Comparison of ENCODE assay signal across 3 cellular contexts in genomic region chr12:41026151-41026550, GRCh38.
TF ChIP-seq lines count a peak whose summit lies in the region.

No MANE protein-coding gene starts in this region.

TF ChIP-seq in HepG2, 621 proteins besides CTCF, POLR2A, EP300 and RAD21 (continued from another document):
- TF ChIP-seq MED1 (CRISPR knock-in tag; IDR thresholded peaks at IDR 0.05) (no peak), ZNF276 (CRISPR knock-in tag; IDR thresholded peaks at IDR 0.05; ENCODE audit: low read depth) (no peak), ZNF691 (CRISPR knock-in tag; IDR thresholded peaks at IDR 0.05; ENCODE audit: borderline replicate concordance, low read depth) (no peak), MAFK (conservative IDR thresholded peaks at IDR 0.05 in 1 of 2, IDR thresholded peaks at IDR 0.05 in 1 of 2; ENCODE audit: low read length in 2 of 2) (peak; percentile 46 to 50; a peak in 3 of 4 replicates), ZSCAN22 (CRISPR knock-in tag; IDR thresholded peaks at IDR 0.05) (no peak), KLF15 (CRISPR knock-in tag; IDR thresholded peaks at IDR 0.05; ENCODE audit: borderline replicate concordance) (no peak), ZFYVE20 (CRISPR knock-in tag; IDR thresholded peaks at IDR 0.05; ENCODE audit: borderline replicate concordance, low read depth) (no peak), CERS6 (CRISPR knock-in tag; IDR thresholded peaks at IDR 0.05) (no peak), ZNF724P (CRISPR knock-in tag; IDR thresholded peaks at IDR 0.05; ENCODE audit: borderline replicate concordance) (no peak), NFE2L1 (CRISPR knock-in tag; IDR thresholded peaks at IDR 0.05; ENCODE audit: borderline replicate concordance) (no peak)
- TF ChIP-seq, protein P1, sequence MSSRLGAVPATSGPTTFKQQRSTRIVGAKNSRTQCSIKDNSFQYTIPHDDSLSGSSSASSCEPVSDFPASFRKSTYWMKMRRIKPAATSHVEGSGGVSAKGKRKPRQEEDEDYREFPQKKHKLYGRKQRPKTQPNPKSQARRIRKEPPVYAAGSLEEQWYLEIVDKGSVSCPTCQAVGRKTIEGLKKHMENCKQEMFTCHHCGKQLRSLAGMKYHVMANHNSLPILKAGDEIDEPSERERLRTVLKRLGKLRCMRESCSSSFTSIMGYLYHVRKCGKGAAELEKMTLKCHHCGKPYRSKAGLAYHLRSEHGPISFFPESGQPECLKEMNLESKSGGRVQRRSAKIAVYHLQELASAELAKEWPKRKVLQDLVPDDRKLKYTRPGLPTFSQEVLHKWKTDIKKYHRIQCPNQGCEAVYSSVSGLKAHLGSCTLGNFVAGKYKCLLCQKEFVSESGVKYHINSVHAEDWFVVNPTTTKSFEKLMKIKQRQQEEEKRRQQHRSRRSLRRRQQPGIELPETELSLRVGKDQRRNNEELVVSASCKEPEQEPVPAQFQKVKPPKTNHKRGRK (CRISPR knock-in tag; IDR thresholded peaks at IDR 0.05), result no peak
- TF ChIP-seq, protein P2, sequence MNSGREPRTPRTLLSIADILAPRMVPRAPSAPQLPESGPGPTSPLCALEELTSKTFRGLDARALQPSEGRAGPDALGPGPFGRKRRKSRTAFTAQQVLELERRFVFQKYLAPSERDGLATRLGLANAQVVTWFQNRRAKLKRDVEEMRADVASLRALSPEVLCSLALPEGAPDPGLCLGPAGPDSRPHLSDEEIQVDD (CRISPR knock-in tag; IDR thresholded peaks at IDR 0.05; ENCODE audit: borderline replicate concordance), result no peak
TF ChIP-seq in HepG2: peak in this region for 2.

TF ChIP-seq in K562, 482 proteins besides CTCF, POLR2A, EP300 and RAD21 (continued from another document):
- TF ChIP-seq, protein P3, sequence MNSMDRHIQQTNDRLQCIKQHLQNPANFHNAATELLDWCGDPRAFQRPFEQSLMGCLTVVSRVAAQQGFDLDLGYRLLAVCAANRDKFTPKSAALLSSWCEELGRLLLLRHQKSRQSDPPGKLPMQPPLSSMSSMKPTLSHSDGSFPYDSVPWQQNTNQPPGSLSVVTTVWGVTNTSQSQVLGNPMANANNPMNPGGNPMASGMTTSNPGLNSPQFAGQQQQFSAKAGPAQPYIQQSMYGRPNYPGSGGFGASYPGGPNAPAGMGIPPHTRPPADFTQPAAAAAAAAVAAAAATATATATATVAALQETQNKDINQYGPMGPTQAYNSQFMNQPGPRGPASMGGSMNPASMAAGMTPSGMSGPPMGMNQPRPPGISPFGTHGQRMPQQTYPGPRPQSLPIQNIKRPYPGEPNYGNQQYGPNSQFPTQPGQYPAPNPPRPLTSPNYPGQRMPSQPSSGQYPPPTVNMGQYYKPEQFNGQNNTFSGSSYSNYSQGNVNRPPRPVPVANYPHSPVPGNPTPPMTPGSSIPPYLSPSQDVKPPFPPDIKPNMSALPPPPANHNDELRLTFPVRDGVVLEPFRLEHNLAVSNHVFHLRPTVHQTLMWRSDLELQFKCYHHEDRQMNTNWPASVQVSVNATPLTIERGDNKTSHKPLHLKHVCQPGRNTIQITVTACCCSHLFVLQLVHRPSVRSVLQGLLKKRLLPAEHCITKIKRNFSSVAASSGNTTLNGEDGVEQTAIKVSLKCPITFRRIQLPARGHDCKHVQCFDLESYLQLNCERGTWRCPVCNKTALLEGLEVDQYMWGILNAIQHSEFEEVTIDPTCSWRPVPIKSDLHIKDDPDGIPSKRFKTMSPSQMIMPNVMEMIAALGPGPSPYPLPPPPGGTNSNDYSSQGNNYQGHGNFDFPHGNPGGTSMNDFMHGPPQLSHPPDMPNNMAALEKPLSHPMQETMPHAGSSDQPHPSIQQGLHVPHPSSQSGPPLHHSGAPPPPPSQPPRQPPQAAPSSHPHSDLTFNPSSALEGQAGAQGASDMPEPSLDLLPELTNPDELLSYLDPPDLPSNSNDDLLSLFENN (IDR thresholded peaks at IDR 0.05; ENCODE audit: low read depth in 2 of 2, low read length in 2 of 2), result no peak
TF ChIP-seq in K562: peak in this region for 1.

TF ChIP-seq in SK-N-SH, 30 proteins besides CTCF, POLR2A, EP300 and RAD21 (continued from another document):
- TF ChIP-seq ZBTB33 (IDR thresholded peaks at IDR 0.05; ENCODE audit: borderline replicate concordance, low read depth) (no peak), FOSL2 (IDR thresholded peaks at IDR 0.05; ENCODE audit: borderline replicate concordance, low read depth) (no peak), FOXJ3 (CRISPR knock-in tag; IDR thresholded peaks at IDR 0.05) (no peak), TCF12 (IDR thresholded peaks at IDR 0.05) (no peak), NFIC (IDR thresholded peaks at IDR 0.05; ENCODE audit: borderline replicate concordance) (no peak), USF1 (IDR thresholded peaks at IDR 0.05; ENCODE audit: borderline replicate concordance, low read depth) (no peak), IRF3 (IDR thresholded peaks at IDR 0.05; ENCODE audit: low read depth, low read length) (no peak), ELF1 (IDR thresholded peaks at IDR 0.05) (no peak), CHD2 (IDR thresholded peaks at IDR 0.05; ENCODE audit: low read length, partially characterized antibody) (no peak), POLR2AphosphoS5 (IDR thresholded peaks at IDR 0.05; ENCODE audit: low read depth, low read length) (no peak)
